Comparison of ENCODE assay signal across 16 cellular contexts in the genomic region with DNA sequence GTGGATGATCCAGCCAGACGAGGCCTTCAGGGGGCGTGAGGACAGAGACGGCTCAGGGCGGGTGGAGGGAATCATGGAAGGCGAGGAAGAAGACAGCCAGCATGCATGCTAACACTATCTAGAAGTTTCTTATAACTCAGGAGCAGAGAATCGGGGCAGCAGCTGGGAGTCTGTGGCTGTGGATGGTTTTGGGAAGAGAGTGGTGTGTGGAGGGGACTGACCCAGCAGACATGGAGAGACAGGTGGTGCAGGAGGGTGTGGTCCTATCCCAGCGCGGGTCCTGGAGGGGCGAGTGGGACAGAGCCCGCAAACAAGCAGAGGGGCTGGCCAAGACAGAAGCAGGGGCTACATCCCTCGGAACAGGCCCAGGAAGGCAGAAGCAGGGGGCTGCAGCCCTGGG.
DNase-seq lines count a peak whose midpoint lies in the region; ATAC-seq and TF ChIP-seq lines count a peak whose summit lies in the region.
"Had no signal": no experiment of that assay in that cellular context is flagged by ENCODE, and none has a peak within 500 bp of the region (broad histone marks: within the 10 kb centered on the region; RNA-seq: fewer than 3 reads in every experiment).

No MANE protein-coding gene starts in this region.

- no peaks in the 10 kb centered on the region for H3K9me3 Mint-ChIP-seq in activated CD4-positive, alpha-beta T cell treated with anti-CD3 and anti-CD28 coated beads, Interleukin-2, amount 10 ng/mL, durations not matched to agents 7 days and 5 days
- H3K9me3 Mint-ChIP-seq in CD14-positive monocyte (peaks cover 0 to 1% (median 0%) of the 10 kb centered on the region in 7 donors), nephron progenitor cell (peaks cover 24% of the 10 kb centered on the region), mesothelial cell of epicardium (no peaks in the 10 kb centered on the region)
- H3K9me3 Mint-ChIP-seq in activated T-helper 17 cell treated with anti-CD3 and anti-CD28 coated beads, Interleukin-2, amount 50 U/mL, for 72 hours = no peaks in the 10 kb centered on the region

- intact Hi-C loops in CD14-positive monocyte (cut with micrococcal nuclease) = no loop called here

- CTCF ChIA-PET in activated CD4-positive, alpha-beta T cell treated with anti-CD3 and anti-CD28 coated beads, Interleukin-2, amount 10 ng/mL, durations not matched to agents 7 days and 5 days (lab: Charles Lee) = no interaction called here

- ATAC-seq in activated T-helper 17 cell treated with anti-CD3 and anti-CD28 coated beads, Interleukin-2, amount 50 U/mL, for 72 hours (replicated peaks) = no peak
- ATAC-seq: HCT116 had no signal

- no peak overlapping the region for H3K4me3 Mint-ChIP-seq in activated CD4-positive, alpha-beta T cell treated with anti-CD3 and anti-CD28 coated beads, Interleukin-2, amount 10 ng/mL, durations not matched to agents 7 days and 5 days
- peak overlapping the region in 1 of 2 donors; percentile 62 for H3K4me3 Mint-ChIP-seq in CD14-positive monocyte
- H3K4me3 Mint-ChIP-seq in activated T-helper 17 cell treated with anti-CD3 and anti-CD28 coated beads, Interleukin-2, amount 50 U/mL, for 72 hours = no peak overlapping the region
- H3K4me3 Mint-ChIP-seq in nephron progenitor cell = peak overlapping the region; percentile 10
- no peak overlapping the region for H3K4me3 Mint-ChIP-seq in mesothelial cell of epicardium
- H3K4me3 Mint-ChIP-seq: CD4-positive, alpha-beta T cell had no signal

- H3K27me3 Mint-ChIP-seq in activated CD4-positive, alpha-beta T cell treated with anti-CD3 and anti-CD28 coated beads, Interleukin-2, amount 10 ng/mL, durations not matched to agents 7 days and 5 days = no peaks in the 10 kb centered on the region
- H3K27me3 Mint-ChIP-seq in CD14-positive monocyte (ENCODE audit: low read depth in 3 of 3) (peaks cover 7 to 12% (median 9%) of the 10 kb centered on the region in 3 donors), nephron progenitor cell (ENCODE audit: low read depth, poor library complexity) (peaks cover 6% of the 10 kb centered on the region), mesothelial cell of epicardium (ENCODE audit: low read depth) (no peaks in the 10 kb centered on the region)
- no peaks in the 10 kb centered on the region for H3K27me3 Mint-ChIP-seq in activated T-helper 17 cell treated with anti-CD3 and anti-CD28 coated beads, Interleukin-2, amount 50 U/mL, for 72 hours
- H3K27me3 Mint-ChIP-seq: CD4-positive, alpha-beta T cell had no signal

- H3K4me1 Mint-ChIP-seq in activated CD4-positive, alpha-beta T cell treated with anti-CD3 and anti-CD28 coated beads, Interleukin-2, amount 10 ng/mL, durations not matched to agents 7 days and 5 days = peaks cover 22% of the 10 kb centered on the region
- H3K4me1 Mint-ChIP-seq in CD14-positive monocyte (peaks cover 75% of the 10 kb centered on the region), nephron progenitor cell (peaks cover 80% of the 10 kb centered on the region), mesothelial cell of epicardium (peaks cover 11% of the 10 kb centered on the region)
- peaks cover 20% of the 10 kb centered on the region for H3K4me1 Mint-ChIP-seq in activated T-helper 17 cell treated with anti-CD3 and anti-CD28 coated beads, Interleukin-2, amount 50 U/mL, for 72 hours

- H3K36me3 Mint-ChIP-seq in activated CD4-positive, alpha-beta T cell treated with anti-CD3 and anti-CD28 coated beads, Interleukin-2, amount 10 ng/mL, durations not matched to agents 7 days and 5 days (ENCODE audit: low read depth) = peaks cover 2% of the 10 kb centered on the region
- H3K36me3 Mint-ChIP-seq in CD14-positive monocyte (peaks cover 2 to 3% of the 10 kb centered on the region in 2 donors), nephron progenitor cell (ENCODE audit: low read depth) (peaks cover 22% of the 10 kb centered on the region), mesothelial cell of epicardium (peaks cover 2% of the 10 kb centered on the region)
- no peaks in the 10 kb centered on the region for H3K36me3 Mint-ChIP-seq in activated T-helper 17 cell treated with anti-CD3 and anti-CD28 coated beads, Interleukin-2, amount 50 U/mL, for 72 hours (ENCODE audit: low read depth)

- DNase-seq in activated CD4-positive, alpha-beta T cell treated with anti-CD3 and anti-CD28 coated beads, Interleukin-2, amount 10 ng/mL, durations not matched to agents 7 days and 5 days = no peak
- no peak for DNase-seq in activated CD4-positive, alpha-beta T cell treated with anti-CD3 and anti-CD28 coated beads for 4 hours
- DNase-seq in CD14-positive monocyte (ENCODE audit: low spot score) (no peak), nephron progenitor cell (no peak), mesothelial cell of epicardium (ENCODE audit: low spot score in 2 of 2, unreplicated experiment in 2 of 2) (no peak), iPS-NIHi11 (ENCODE audit: low spot score) (no peak), NCI-H82 treated with DMSO at 0.1 percent for 48 hours (lab: John Stamatoyannopoulos, UW; ENCODE audit: unreplicated experiment) (no peak)
- DNase-seq: 8988T; AML-193; CD4-positive, alpha-beta T cell; DMS153; DMS79 treated with DMSO at 0.1 percent for 48 hours; EL; GM23248 had no signal

- POLR2A ChIA-PET in activated CD4-positive, alpha-beta T cell treated with anti-CD3 and anti-CD28 coated beads, Interleukin-2, amount 10 ng/mL, durations not matched to agents 7 days and 5 days (lab: Charles Lee) = no interaction called here

- peak overlapping the region; percentile 21 for H3K27ac Mint-ChIP-seq in activated CD4-positive, alpha-beta T cell treated with anti-CD3 and anti-CD28 coated beads, Interleukin-2, amount 10 ng/mL, durations not matched to agents 7 days and 5 days
- H3K27ac Mint-ChIP-seq in CD14-positive monocyte = peak overlapping the region in 5 of 7 donors; percentile 68 to 89 (median 81)
- H3K27ac Mint-ChIP-seq in activated T-helper 17 cell treated with anti-CD3 and anti-CD28 coated beads, Interleukin-2, amount 50 U/mL, for 72 hours = peak overlapping the region; percentile 39
- peak overlapping the region; percentile 64 for H3K27ac Mint-ChIP-seq in nephron progenitor cell
- no peak overlapping the region for H3K27ac Mint-ChIP-seq in mesothelial cell of epicardium
- H3K27ac Mint-ChIP-seq: CD4-positive, alpha-beta T cell had no signal

- TF ChIP-seq CTCF in CD14-positive monocyte (IDR thresholded peaks at IDR 0.05) = no peak
- TF ChIP-seq CTCF in nephron progenitor cell (IDR thresholded peaks at IDR 0.05) = no peak
- TF ChIP-seq CTCF in mesothelial cell of epicardium (IDR thresholded peaks at IDR 0.05; ENCODE audit: unreplicated experiment) = no peak
